8 cellular contexts compared by ENCODE assay signal in genomic region chr15:43285609-43286037, GRCh38. TPM values are rescaled to one million over a fixed set of nuclear protein-coding genes. Genes with fewer than 3 reads are reported as not detected.
A peak's percentile ranks its signal among the peaks of the same experiment; 100 is the strongest.
DNase-seq lines count a peak whose midpoint lies in the region; ATAC-seq, FAIRE-seq and TF ChIP-seq lines count a peak whose summit lies in the region.

No MANE protein-coding gene starts in this region.

- DNase-seq in D721Med (ENCODE audit: insufficient read length, low spot score) (peak; percentile 81), KBM-7 (peak; percentile 90), Panc1 (ENCODE audit: low read depth, low spot score) (peak; percentile 67), globus pallidus (ENCODE audit: low spot score) (peak; percentile 52), progenitor cell of endocrine pancreas (ENCODE audit: low spot score, unreplicated experiment) (no peak), GOT3 (lab: John Stamatoyannopoulos, UW) (no peak)

- peaks cover 5% of the 10 kb centered on the region for H3K4me1 Mint-ChIP-seq in activated T-helper 17 cell treated with anti-CD3 and anti-CD28 coated beads, Interleukin-2, amount 50 U/mL, for 72 hours
- peaks cover 1% of the 10 kb centered on the region for H3K4me1 Mint-ChIP-seq in progenitor cell of endocrine pancreas (ENCODE audit: low read depth)

- peak overlapping the region in 1 of 2 experiments; percentile 23; a peak in 2 of 4 replicates for H3K4me3 ChIP-seq in Panc1 (ENCODE audit: low read depth in 2 of 2, low read length in 2 of 2)

- BruUV-seq in Panc1 (replicated peaks; lab: Mats Ljungman, UMichigan) = no TSS peak

- no peak for FAIRE-seq in D721Med (lab: Jason Lieb, UNC)

- H3K27ac Mint-ChIP-seq in activated T-helper 17 cell treated with anti-CD3 and anti-CD28 coated beads, Interleukin-2, amount 50 U/mL, for 72 hours = peak overlapping the region; percentile 53
- peak overlapping the region; percentile 51 for H3K27ac Mint-ChIP-seq in progenitor cell of endocrine pancreas

- no peaks in the 10 kb centered on the region for H3K36me3 Mint-ChIP-seq in activated T-helper 17 cell treated with anti-CD3 and anti-CD28 coated beads, Interleukin-2, amount 50 U/mL, for 72 hours (ENCODE audit: low read depth)
- H3K36me3 Mint-ChIP-seq in progenitor cell of endocrine pancreas (ENCODE audit: insufficient read depth) = no peaks in the 10 kb centered on the region

- H3K27ac ChIP-seq in Panc1 (ENCODE audit: low read length) = no peak overlapping the region

- intact Hi-C loops in Panc1 (cut with micrococcal nuclease; ENCODE audit: unreplicated experiment) = loop anchor here (1.0 kb wide), 1 partner anchor 60 kb away; no protein-coding TSS in a partner anchor

- no peaks in the 10 kb centered on the region; the same call in 1 of the 2 replicates for H3K4me1 ChIP-seq in Panc1 (ENCODE audit: control insufficient read depth, insufficient read depth, low read length)

- H3K27me3 Mint-ChIP-seq in activated T-helper 17 cell treated with anti-CD3 and anti-CD28 coated beads, Interleukin-2, amount 50 U/mL, for 72 hours = peaks cover 3% of the 10 kb centered on the region
- peaks cover 26% of the 10 kb centered on the region for H3K27me3 Mint-ChIP-seq in progenitor cell of endocrine pancreas

- POLR2A ChIA-PET in Panc1 (lab: Charles Lee) = interaction anchor here (0.6 to 0.7 kb wide), 2 partner anchors 9 to 60 kb away, joined by 3 to 4 read pairs; no protein-coding TSS in a partner anchor

- CTCF ChIA-PET in Panc1 (lab: Charles Lee) = interaction anchor here (0.6 to 4.0 kb wide), 12 partner anchors 17 to 548 kb away, joined by 3 to 49 read pairs (median 4); partner anchors contain the start of gene CDAN1

- in situ Hi-C loops in KBM-7 (cut with MboI; ENCODE audit: low pct_unique_long_range_greater_than_20kb, low sequenced_read_pairs) = no loop called here
- in situ Hi-C loops in Panc1 (cut with HindIII; ENCODE audit: low pct_unique_long_range_greater_than_20kb, low sequenced_read_pairs) = no loop called here

- no peaks in the 10 kb centered on the region for H3K9me3 ChIP-seq in Panc1 (ENCODE audit: control insufficient read depth, insufficient read depth, low read depth, low read length)

- TF ChIP-seq CTCF in D721Med (IDR thresholded peaks at IDR 0.05; ENCODE audit: insufficient read depth, missing control alignments) = peak; percentile 84
- peak; percentile 88 for TF ChIP-seq CTCF in Panc1 (IDR thresholded peaks at IDR 0.05)
- TF ChIP-seq CTCF in progenitor cell of endocrine pancreas (IDR thresholded peaks at IDR 0.05; ENCODE audit: unreplicated experiment) = peak; percentile 85

- H3K36me3 ChIP-seq in Panc1 (ENCODE audit: control insufficient read depth, insufficient read depth, low read length) = no peaks in the 10 kb centered on the region

- H3K9me3 Mint-ChIP-seq in activated T-helper 17 cell treated with anti-CD3 and anti-CD28 coated beads, Interleukin-2, amount 50 U/mL, for 72 hours = no peaks in the 10 kb centered on the region
- no peaks in the 10 kb centered on the region for H3K9me3 Mint-ChIP-seq in progenitor cell of endocrine pancreas (ENCODE audit: low read depth)

- H3K27me3 ChIP-seq in Panc1 (ENCODE audit: control insufficient read depth, insufficient read depth, low read length) = no peaks in the 10 kb centered on the region

- H3K4me3 Mint-ChIP-seq in activated T-helper 17 cell treated with anti-CD3 and anti-CD28 coated beads, Interleukin-2, amount 50 U/mL, for 72 hours = no peak overlapping the region
- H3K4me3 Mint-ChIP-seq in progenitor cell of endocrine pancreas (ENCODE audit: low read depth) = no peak overlapping the region

- ATAC-seq in Panc1 (peak; percentile 75), GM19328 (IDR thresholded peaks at IDR 0.05; ENCODE audit: unreplicated experiment) (no peak)
- peak; percentile 57 for ATAC-seq in activated T-helper 17 cell treated with anti-CD3 and anti-CD28 coated beads, Interleukin-2, amount 50 U/mL, for 72 hours (replicated peaks)

RNA-seq across cellular contexts. Expression of gene TGM7, which starts 16.4 kb away (rescaled TPM):
- not detected for total RNA-seq in Panc1 (2021; ENCODE audit: unreplicated experiment)
- not detected for polyA plus RNA-seq in Panc1 (2012; ENCODE audit: insufficient read length)
- not detected for total RNA-seq in activated T-helper 17 cell treated with anti-CD3 and anti-CD28 coated beads, Interleukin-2, amount 50 U/mL, for 72 hours
- total RNA-seq in progenitor cell of endocrine pancreas = not detected in 2 replicates

RNA-seq across cellular contexts. Expression of gene TGM5, which starts 18.9 kb away (rescaled TPM):
- total RNA-seq in Panc1 (2021; ENCODE audit: unreplicated experiment) (not detected), progenitor cell of endocrine pancreas (not detected in 2 replicates)
- not detected for polyA plus RNA-seq in Panc1 (2012; ENCODE audit: insufficient read length)
- total RNA-seq in activated T-helper 17 cell treated with anti-CD3 and anti-CD28 coated beads, Interleukin-2, amount 50 U/mL, for 72 hours = under 1 TPM; 0.48 to 0.61 TPM

RNA-seq across cellular contexts. Expression of gene LCMT2, which starts 44.8 kb away (rescaled TPM):
- total RNA-seq in Panc1 (2021; ENCODE audit: unreplicated experiment) (12.1 TPM), progenitor cell of endocrine pancreas (11.0 and 11.5 TPM in 2 replicates)
- 9.8 TPM for polyA plus RNA-seq in Panc1 (2012; ENCODE audit: insufficient read length)
- total RNA-seq in activated T-helper 17 cell treated with anti-CD3 and anti-CD28 coated beads, Interleukin-2, amount 50 U/mL, for 72 hours = 10 to 100 TPM in 1 of 2 donors, 1 to 10 TPM in 1; 7.1 to 10.4 TPM

Comparison
In these comparisons a context has a peak if more than half of its experiments do, and no peak if none do; other contexts are left out.
1. DNase-seq: peak in D721Med (single experiment), KBM-7 (single experiment), Panc1 (single experiment) and globus pallidus (single experiment); none in progenitor cell of endocrine pancreas (single experiment) and GOT3 (single experiment).
2. Peak in every context shown above with its lines, with median percentiles within 50 percentile points of each other: CTCF ChIP-seq.